ENCODE assay signal across 21 cellular contexts in genomic region chr10:35201234-35201633, GRCh38.
DNase-seq lines count a peak whose midpoint lies in the region; ATAC-seq, FAIRE-seq and TF ChIP-seq lines count a peak whose summit lies in the region.
"Had no signal": no experiment of that assay in that cellular context is flagged by ENCODE, and none has a peak within 500 bp of the region (broad histone marks: within the 10 kb centered on the region; RNA-seq: fewer than 3 reads in every experiment).

No MANE protein-coding gene starts in this region.

- TF ChIP-seq POLR2A in A549 (IDR thresholded peaks at IDR 0.05; ENCODE audit: low read length) = no peak

- H3K9me3 Mint-ChIP-seq in activated CD4-positive, alpha-beta T cell treated with anti-CD3 and anti-CD28 coated beads, Interleukin-2, amount 10 ng/mL, durations not matched to agents 7 days and 5 days = no peaks in the 10 kb centered on the region
- H3K9me3 Mint-ChIP-seq in activated naive CD8-positive, alpha-beta T cell treated with anti-CD3 and anti-CD28 coated beads for 36 hours = no peaks in the 10 kb centered on the region

- DNase-seq in activated CD4-positive, alpha-beta T cell treated with anti-CD3 and anti-CD28 coated beads, Interleukin-2, amount 10 ng/mL, durations not matched to agents 7 days and 5 days = no peak
- DNase-seq in activated CD4-positive, alpha-beta T cell treated with anti-CD3 and anti-CD28 coated beads for 4 hours = no peak
- no peak for DNase-seq in A549 (ENCODE audit: low read depth in 1 of 2, low spot score in 1 of 2)
- no peak for DNase-seq in activated naive CD8-positive, alpha-beta T cell treated with anti-CD3 and anti-CD28 coated beads for 36 hours
- DNase-seq: C1 segment of cervical spinal cord, DMS 273 treated with DMSO at 0.1 percent for 48 hours, GDM1, GOT3, NCI-H1048, NCI-H146, NCI-H2081, NCI-H510A, NCI-H774, PC-3 had no signal

- TF ChIP-seq RAD21 in A549 (conservative IDR thresholded peaks at IDR 0.05 in 1 of 2, IDR thresholded peaks at IDR 0.05 in 1 of 2) = no peak

- H3K27me3 Mint-ChIP-seq in activated CD4-positive, alpha-beta T cell treated with anti-CD3 and anti-CD28 coated beads, Interleukin-2, amount 10 ng/mL, durations not matched to agents 7 days and 5 days = no peaks in the 10 kb centered on the region
- H3K27me3 Mint-ChIP-seq in activated naive CD8-positive, alpha-beta T cell treated with anti-CD3 and anti-CD28 coated beads for 36 hours = no peaks in the 10 kb centered on the region

- H3K36me3 ChIP-seq in SU-DHL-6 (ENCODE audit: low read length) = no peaks in the 10 kb centered on the region

- peaks cover 18% of the 10 kb centered on the region; the same call in 1 of the 2 replicates for H3K79me2 ChIP-seq in SU-DHL-6 (ENCODE audit: insufficient read depth, low read length)

- H3K27ac ChIP-seq in A549 (no peak overlapping the region), SU-DHL-6 (ENCODE audit: low read depth, low read length) (0 out of 2 replicates have a peak overlapping the region, but pooled peaks have one; percentile 7)
- H3K27ac ChIP-seq: KMS-11, RWPE1 had no signal

- TF ChIP-seq EP300 in A549 (IDR thresholded peaks at IDR 0.05) = no peak

- H3F3A ChIP-seq in SU-DHL-6 (ENCODE audit: insufficient read depth) = peaks cover 8% of the 10 kb centered on the region

- no peak overlapping the region for H3K4me3 Mint-ChIP-seq in activated CD4-positive, alpha-beta T cell treated with anti-CD3 and anti-CD28 coated beads, Interleukin-2, amount 10 ng/mL, durations not matched to agents 7 days and 5 days
- peak overlapping the region; percentile 39 for H3K4me3 Mint-ChIP-seq in activated naive CD8-positive, alpha-beta T cell treated with anti-CD3 and anti-CD28 coated beads for 36 hours

- no peak for ATAC-seq in A549
- no peak for ATAC-seq in GM21529 (IDR thresholded peaks at IDR 0.05; ENCODE audit: unreplicated experiment)
- no peak for ATAC-seq in HG02973 (IDR thresholded peaks at IDR 0.05; ENCODE audit: unreplicated experiment)
- ATAC-seq: PC-3 had no signal

- H3K9me2 ChIP-seq in SU-DHL-6 (replicated peaks; ENCODE audit: insufficient read depth, low read length) = no peaks in the 10 kb centered on the region

- H3K36me3 Mint-ChIP-seq in activated CD4-positive, alpha-beta T cell treated with anti-CD3 and anti-CD28 coated beads, Interleukin-2, amount 10 ng/mL, durations not matched to agents 7 days and 5 days (ENCODE audit: low read depth) = peaks cover 17% of the 10 kb centered on the region
- peaks cover 43% of the 10 kb centered on the region for H3K36me3 Mint-ChIP-seq in activated naive CD8-positive, alpha-beta T cell treated with anti-CD3 and anti-CD28 coated beads for 36 hours

- peaks cover 53% of the 10 kb centered on the region for H3K4me1 Mint-ChIP-seq in activated CD4-positive, alpha-beta T cell treated with anti-CD3 and anti-CD28 coated beads, Interleukin-2, amount 10 ng/mL, durations not matched to agents 7 days and 5 days
- peaks cover 39% of the 10 kb centered on the region for H3K4me1 Mint-ChIP-seq in activated naive CD8-positive, alpha-beta T cell treated with anti-CD3 and anti-CD28 coated beads for 36 hours

- CTCF ChIA-PET in activated CD4-positive, alpha-beta T cell treated with anti-CD3 and anti-CD28 coated beads, Interleukin-2, amount 10 ng/mL, durations not matched to agents 7 days and 5 days (lab: Charles Lee) = interaction anchor here (14.2 kb wide), 1 partner anchor 17 kb away, joined by 130 read pairs; no protein-coding TSS in a partner anchor
- CTCF ChIA-PET in A549 (lab: Yijun Ruan, JAX) = interaction anchor here (0.6 to 4.1 kb wide), 3 partner anchors 17 to 81 kb away, joined by 5 to 20 read pairs (median 9); no protein-coding TSS in a partner anchor

- H3K9me3 ChIP-seq in A549 = no peaks in the 10 kb centered on the region
- H3K9me3 ChIP-seq in SU-DHL-6 (ENCODE audit: insufficient read depth, low read length) = no peaks in the 10 kb centered on the region

- H3K27ac Mint-ChIP-seq in activated CD4-positive, alpha-beta T cell treated with anti-CD3 and anti-CD28 coated beads, Interleukin-2, amount 10 ng/mL, durations not matched to agents 7 days and 5 days = peak overlapping the region; percentile 46
- H3K27ac Mint-ChIP-seq in activated naive CD8-positive, alpha-beta T cell treated with anti-CD3 and anti-CD28 coated beads for 36 hours = peak overlapping the region; percentile 67

- WGBS in A549 (ENCODE audit: missing lambda C conversion rate) = 89% methylated on average over 4 of the region's 4 CpGs

- no peaks in the 10 kb centered on the region for H3K27me3 ChIP-seq in SU-DHL-6 (ENCODE audit: low read length)

- POLR2A ChIA-PET in activated CD4-positive, alpha-beta T cell treated with anti-CD3 and anti-CD28 coated beads, Interleukin-2, amount 10 ng/mL, durations not matched to agents 7 days and 5 days (lab: Charles Lee) = no interaction called here
- POLR2A ChIA-PET in A549 (lab: Yijun Ruan, JAX) = no interaction called here

- H3K9ac ChIP-seq in SU-DHL-6 (ENCODE audit: low read length) = no peak overlapping the region
- H3K9ac ChIP-seq: KMS-11 had no signal

- H3K4me2 ChIP-seq in A549 = no peak overlapping the region
- H3K4me2 ChIP-seq in SU-DHL-6 (ENCODE audit: low read depth, low read length, poor library complexity, severe bottlenecking) = no peak overlapping the region
- H3K4me2 ChIP-seq: KMS-11 had no signal

- 0 out of 3 replicates have a peak, but pooled peaks cover 3% of the 10 kb centered on the region for H3K4me1 ChIP-seq in A549

- TF ChIP-seq CTCF in A549 (IDR thresholded peaks at IDR 0.05) = no peak
- no peak for TF ChIP-seq CTCF in SU-DHL-6 (IDR thresholded peaks at IDR 0.05; ENCODE audit: insufficient read depth, low read length, poor library complexity, severe bottlenecking)

- H3K4me3 ChIP-seq in A549 (no peak overlapping the region), SU-DHL-6 (ENCODE audit: insufficient read depth, low read length, poor library complexity, severe bottlenecking) (no peak overlapping the region)
- H3K4me3 ChIP-seq: GM12878 had no signal

- H4K20me1 ChIP-seq in SU-DHL-6 (ENCODE audit: low read depth, low read length) = no peaks in the 10 kb centered on the region

- no peak for FAIRE-seq in A549 (lab: Jason Lieb, UNC)
- FAIRE-seq: GM12878, GM18507 had no signal

- H2AFZ ChIP-seq in SU-DHL-6 (ENCODE audit: low read depth, low read length, severe bottlenecking) = no peak overlapping the region

TF ChIP-seq in A549, 52 proteins besides CTCF, POLR2A, EP300 and RAD21:
- TF ChIP-seq FOSL2 (IDR thresholded peaks at IDR 0.05) (no peak), FOSL2 (CRISPR knock-in tag; IDR thresholded peaks at IDR 0.05) (no peak), KDM1A (IDR thresholded peaks at IDR 0.05; ENCODE audit: low read depth) (peak; percentile 56; the same call in 1 of the 2 replicates)
